In genomic region chr4:107467461-107467860, GRCh38 we compare ENCODE assay signal across 23 cellular contexts.
"Had no signal": no experiment of that assay in that cellular context is flagged by ENCODE, and none has a peak within 500 bp of the region (broad histone marks: within the 10 kb centered on the region; RNA-seq: fewer than 3 reads in every experiment).

No MANE protein-coding gene starts in this region.

- H3K27me3 ChIP-seq: neural progenitor cell, neutrophil, right atrium auricular region, right lobe of liver, suprapubic skin, tibial artery, uterus had no signal

- H3K9ac ChIP-seq: neural progenitor cell had no signal

- H3K27ac ChIP-seq: left ventricle myocardium inferior, neural progenitor cell, neutrophil, right atrium auricular region, right lobe of liver, skin epidermis, suprapubic skin, thoracic aorta, tibial artery, uterus had no signal

- H2AFZ ChIP-seq: neural progenitor cell had no signal

- H3K9me3 ChIP-seq: left ventricle myocardium inferior, mucosa of descending colon, neutrophil, right atrium auricular region, right lobe of liver, suprapubic skin, thoracic aorta, tibial artery, uterus had no signal

- H3K36me3 ChIP-seq: left ventricle myocardium inferior, neural progenitor cell, neutrophil, right atrium auricular region, right lobe of liver, suprapubic skin, thoracic aorta, tibial artery, uterus had no signal

- H3K4me3 ChIP-seq: left ventricle myocardium inferior, mucosa of descending colon, neural progenitor cell, right atrium auricular region, right lobe of liver, skin epidermis, suprapubic skin, thoracic aorta, tibial artery, uterus had no signal

- H3K4me2 ChIP-seq: neural progenitor cell had no signal

- DNase-seq: hypothalamus; islet precursor cell; left ventricle myocardium inferior; midbrain; mucosa of descending colon; naive B cell; natural killer cell; nephron progenitor cell; occipital lobe; right lobe of liver; stimulated activated CD4-positive, alpha-beta T cell treated with anti-CD3 and anti-CD28 coated beads, Interleukin-12 subunit alpha, Interleukin-12 subunit beta, amount 100 ng/mL, for 4 hours; stimulated activated CD4-positive, alpha-beta T cell treated with anti-CD3 and anti-CD28 coated beads, Interleukin-15, amount 100 ng/mL, for 24 hours; stimulated activated CD4-positive, alpha-beta T cell treated with anti-CD3 and anti-CD28 coated beads, Interleukin-2, amount 100 ng/mL, for 24 hours; stimulated activated CD4-positive, alpha-beta T cell treated with anti-CD3 and anti-CD28 coated beads, Interleukin-4, amount 100 ng/mL, for 1 hour; stimulated activated naive B cell treated with anti-CD40 and anti-IgM and Interleukin-4, amounts not matched to agents 10 μg/mL and 1 μg/mL and 100 μg/mL, for 72 hours; tibial artery; uterus had no signal

- H3K4me1 ChIP-seq: left ventricle myocardium inferior, neural progenitor cell, right atrium auricular region, right lobe of liver, suprapubic skin, tibial artery, uterus had no signal
